35 cellular contexts compared by ENCODE assay signal in genomic region chr1:22436948-22437347, GRCh38.
"Had no signal": no experiment of that assay in that cellular context is flagged by ENCODE, and none has a peak within 500 bp of the region (broad histone marks: within the 10 kb centered on the region; RNA-seq: fewer than 3 reads in every experiment).

No MANE protein-coding gene starts in this region.

- DNase-seq: Karpas-422, Kasumi-1, MG63, MM.1S, NCI-H1048, NCI-H1092, NCI-H1092 treated with DMSO at 0.1 percent for 48 hours, NCI-H1105, NCI-H1105 treated with DMSO at 0.1 percent for 48 hours, NCI-H1417, NCI-H1417 treated with DMSO at 0.1 percent for 48 hours, NCI-H1436, NCI-H1436 treated with DMSO at 0.1 percent for 48 hours, NCI-H146, NCI-H1694, NCI-H1694 treated with DMSO at 0.1 percent for 48 hours, NCI-H187, NCI-H187 treated with DMSO at 0.1 percent for 48 hours, NCI-H1930, NCI-H2029, NCI-H2029 treated with DMSO at 0.1 percent for 48 hours, NCI-H2081, NCI-H2081 treated with DMSO at 0.1 percent for 48 hours, NCI-H2107, NCI-H2171, NCI-H2171 treated with DMSO at 0.1 percent for 48 hours, NCI-H2227 treated with DMSO at 0.1 percent for 48 hours, NCI-H226, NCI-H345, NCI-H446, NCI-H446 treated with DMSO at 0.1 percent for 48 hours, NCI-H510A, NCI-H510A treated with DMSO at 0.1 percent for 48 hours, NCI-H524, NCI-H524 treated with DMSO at 0.1 percent for 48 hours had no signal

- H3K4me3 ChIP-seq: MG63 had no signal

- H3K27me3 ChIP-seq: MG63 had no signal

- H3K36me3 ChIP-seq: MG63 had no signal
